In the genomic region with DNA sequence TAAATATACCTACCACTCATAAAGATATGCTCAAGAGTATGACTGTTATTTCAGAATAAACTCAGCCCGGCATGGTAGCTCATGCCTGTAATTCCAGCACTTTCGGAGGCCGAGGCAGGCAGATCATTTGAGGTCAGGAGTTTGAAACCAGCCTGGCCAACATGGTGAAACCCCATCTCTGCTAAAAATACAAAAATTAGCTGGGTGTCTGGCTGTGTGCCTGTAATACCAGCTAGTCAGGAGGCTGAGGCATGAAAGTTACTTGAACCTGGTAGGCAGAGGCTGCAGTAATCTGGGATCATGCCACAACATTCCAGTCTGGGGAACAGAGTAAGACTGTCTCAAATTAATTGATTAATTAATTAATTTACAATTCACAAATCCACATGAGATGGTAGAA, we compare ENCODE assay signal across 16 cellular contexts.
DNase-seq lines count a peak whose midpoint lies in the region; ATAC-seq and TF ChIP-seq lines count a peak whose summit lies in the region.
"Had no signal": no experiment of that assay in that cellular context is flagged by ENCODE, and none has a peak within 500 bp of the region (broad histone marks: within the 10 kb centered on the region; RNA-seq: fewer than 3 reads in every experiment).

No MANE protein-coding gene starts in this region.

- no peaks in the 10 kb centered on the region for H4K20me1 ChIP-seq in OCI-LY3 (ENCODE audit: insufficient read depth, low read length)

- DNase-seq in G401 (ENCODE audit: low spot score) (peak; percentile 5), myocyte (ENCODE audit: low read depth) (peak; percentile 71), thoracic aorta (ENCODE audit: low spot score) (no peak), AG08395 (ENCODE audit: low spot score) (no peak), activated T-cell treated with anti-CD3 and anti-CD28 coated beads for 4 hours (no peak)
- DNase-seq in activated T-helper 1 cell treated with anti-CD3 and anti-CD28 coated beads, Interleukin-12 subunit alpha, Interleukin-12 subunit beta, Interleukin-2, Interleukin-4 antibody, amounts not matched to agents 30 ng/mL and 10 ng/mL and 1 ng/mL, durations not matched to agents 14 hours and 24 hours and 36 hours (ENCODE audit: low spot score), result no peak
- DNase-seq: ACHN; BE2C; CD4-positive, alpha-beta memory T cell; DMS79 treated with DMSO at 0.1 percent for 48 hours; EL; GDM1; GOT3; H9 had no signal

- no peak overlapping the region for H3K9ac ChIP-seq in OCI-LY3 (ENCODE audit: low read length)

- H3K36me3 Mint-ChIP-seq in activated T-helper 1 cell treated with anti-CD3 and anti-CD28 coated beads, Interleukin-12 subunit alpha, Interleukin-12 subunit beta, Interleukin-2, Interleukin-4 antibody, amounts not matched to agents 30 ng/mL and 10 ng/mL and 1 ng/mL, durations not matched to agents 14 hours and 24 hours and 36 hours (ENCODE audit: low read depth), result no peaks in the 10 kb centered on the region
- H3K36me3 Mint-ChIP-seq: CD4-positive, alpha-beta memory T cell had no signal

- H3K4me1 ChIP-seq in OCI-LY3 (ENCODE audit: low read length) (peaks cover 23% of the 10 kb centered on the region), thoracic aorta (ENCODE audit: control insufficient read depth in 1 of 2, low read depth in 2 of 2) (peaks cover 4% of the 10 kb centered on the region in 2 donors)
- H3K4me1 ChIP-seq: BE2C had no signal

- H3K27me3 Mint-ChIP-seq in activated T-helper 1 cell treated with anti-CD3 and anti-CD28 coated beads, Interleukin-12 subunit alpha, Interleukin-12 subunit beta, Interleukin-2, Interleukin-4 antibody, amounts not matched to agents 30 ng/mL and 10 ng/mL and 1 ng/mL, durations not matched to agents 14 hours and 24 hours and 36 hours (ENCODE audit: insufficient read depth), result no peaks in the 10 kb centered on the region
- H3K27me3 Mint-ChIP-seq: CD4-positive, alpha-beta memory T cell had no signal

- TF ChIP-seq CTCF in OCI-LY3 (IDR thresholded peaks at IDR 0.05; ENCODE audit: low read depth, low read length), result no peak
- no peak for TF ChIP-seq CTCF in thoracic aorta (IDR thresholded peaks at IDR 0.05)

- no peak overlapping the region for H2AFZ ChIP-seq in OCI-LY3 (ENCODE audit: low read depth, low read length)

- H3K9me3 ChIP-seq in OCI-LY3 (ENCODE audit: insufficient read depth, low read length) (no peaks in the 10 kb centered on the region), thoracic aorta (no peaks in the 10 kb centered on the region)
- H3K9me3 ChIP-seq: BE2C had no signal

- in situ Hi-C loops in G401 (cut with HindIII; ENCODE audit: low sequenced_read_pairs), result no loop called here

- no peaks in the 10 kb centered on the region for H3K36me3 ChIP-seq in OCI-LY3 (replicated peaks; ENCODE audit: low read depth, low read length)
- no peaks in the 10 kb centered on the region for H3K36me3 ChIP-seq in thoracic aorta
- H3K36me3 ChIP-seq: BE2C had no signal

- H3K27ac Mint-ChIP-seq in activated T-helper 1 cell treated with anti-CD3 and anti-CD28 coated beads, Interleukin-12 subunit alpha, Interleukin-12 subunit beta, Interleukin-2, Interleukin-4 antibody, amounts not matched to agents 30 ng/mL and 10 ng/mL and 1 ng/mL, durations not matched to agents 14 hours and 24 hours and 36 hours, result no peak overlapping the region
- H3K27ac Mint-ChIP-seq: CD4-positive, alpha-beta memory T cell had no signal

- no peaks in the 10 kb centered on the region for H3K9me3 Mint-ChIP-seq in activated T-helper 1 cell treated with anti-CD3 and anti-CD28 coated beads, Interleukin-12 subunit alpha, Interleukin-12 subunit beta, Interleukin-2, Interleukin-4 antibody, amounts not matched to agents 30 ng/mL and 10 ng/mL and 1 ng/mL, durations not matched to agents 14 hours and 24 hours and 36 hours
- H3K9me3 Mint-ChIP-seq: H9 had no signal

- intact Hi-C loops in activated T-helper 1 cell treated with anti-CD3 and anti-CD28 coated beads, Interleukin-12 subunit alpha, Interleukin-12 subunit beta, Interleukin-2, Interleukin-4 antibody, amounts not matched to agents 30 ng/mL and 10 ng/mL and 1 ng/mL, durations not matched to agents 14 hours and 24 hours and 36 hours (cut with micrococcal nuclease), result no loop called here

- H3K27ac ChIP-seq in OCI-LY3 (ENCODE audit: low read length) (peak overlapping the region; percentile 39), thoracic aorta (no peak overlapping the region)
- H3K27ac ChIP-seq: C4-2B had no signal

- H3K4me2 ChIP-seq in OCI-LY3 (ENCODE audit: low read length), result peak overlapping the region; percentile 31

- no peak overlapping the region for H3K4me3 Mint-ChIP-seq in activated T-helper 1 cell treated with anti-CD3 and anti-CD28 coated beads, Interleukin-12 subunit alpha, Interleukin-12 subunit beta, Interleukin-2, Interleukin-4 antibody, amounts not matched to agents 30 ng/mL and 10 ng/mL and 1 ng/mL, durations not matched to agents 14 hours and 24 hours and 36 hours
- H3K4me3 Mint-ChIP-seq: CD4-positive, alpha-beta memory T cell; H9 had no signal

- no peaks in the 10 kb centered on the region for H3K4me1 Mint-ChIP-seq in activated T-helper 1 cell treated with anti-CD3 and anti-CD28 coated beads, Interleukin-12 subunit alpha, Interleukin-12 subunit beta, Interleukin-2, Interleukin-4 antibody, amounts not matched to agents 30 ng/mL and 10 ng/mL and 1 ng/mL, durations not matched to agents 14 hours and 24 hours and 36 hours (ENCODE audit: low read depth)
- H3K4me1 Mint-ChIP-seq: CD4-positive, alpha-beta memory T cell; H9 had no signal

- H3K79me2 ChIP-seq in OCI-LY3 (ENCODE audit: low read length), result no peaks in the 10 kb centered on the region

- H3K4me3 ChIP-seq in OCI-LY3 (ENCODE audit: low read length), result no peak overlapping the region
- no peak overlapping the region for H3K4me3 ChIP-seq in thoracic aorta

- no peaks in the 10 kb centered on the region for H3K27me3 ChIP-seq in OCI-LY3 (ENCODE audit: low read depth, low read length)
- H3K27me3 ChIP-seq in thoracic aorta (replicated peaks; ENCODE audit: insufficient read depth), result no peaks in the 10 kb centered on the region
- H3K27me3 ChIP-seq: BE2C had no signal

- peak; percentile 66 for ATAC-seq in thoracic aorta (ENCODE audit: insufficient number of reproducible peaks, low FRiP score, low read depth)

Comparison
In these comparisons a context has a peak if more than half of its experiments do, and no peak if none do; other contexts are left out.
1. DNase-seq: peak in G401 (single experiment) and myocyte (single experiment); none in thoracic aorta (single experiment), activated T-helper 1 cell treated with anti-CD3 and anti-CD28 coated beads, Interleukin-12 subunit alpha, Interleukin-12 subunit beta, Interleukin-2, Interleukin-4 antibody, amounts not matched to agents 30 ng/mL and 10 ng/mL and 1 ng/mL, durations not matched to agents 14 hours and 24 hours and 36 hours (single experiment), AG08395 (single experiment) and activated T-cell treated with anti-CD3 and anti-CD28 coated beads for 4 hours (single experiment).